ENCODE assay signal across 20 cellular contexts in the genomic region with DNA sequence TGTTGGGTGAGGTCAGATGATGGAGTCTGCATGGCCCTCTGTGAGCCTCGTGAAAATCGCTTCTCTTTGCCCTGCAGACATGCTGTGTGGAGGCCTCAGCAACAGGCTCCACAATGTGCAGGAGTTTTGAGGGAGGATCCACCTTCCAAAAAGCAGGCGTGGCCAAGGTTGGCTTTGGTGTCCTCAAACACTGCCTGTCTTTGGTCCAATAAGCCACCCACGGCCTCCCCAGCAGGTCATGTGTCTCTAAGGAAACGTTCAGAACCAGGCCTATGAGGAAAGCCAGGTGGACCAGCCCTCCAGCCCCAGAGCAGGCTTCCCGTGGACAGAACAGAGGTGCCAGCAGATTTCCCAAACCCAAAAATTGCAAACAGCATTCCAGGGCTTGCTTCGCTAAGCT.
A peak's percentile ranks its signal among the peaks of the same experiment; 100 is the strongest.
DNase-seq lines count a peak whose midpoint lies in the region; ATAC-seq and TF ChIP-seq lines count a peak whose summit lies in the region.
"Had no signal": no experiment of that assay in that cellular context is flagged by ENCODE, and none has a peak within 500 bp of the region (broad histone marks: within the 10 kb centered on the region; RNA-seq: fewer than 3 reads in every experiment).

No MANE protein-coding gene starts in this region.

- H4K20me1 ChIP-seq in BLaER1 (no peaks in the 10 kb centered on the region), GM23338 (replicated peaks; ENCODE audit: insufficient read depth) (no peaks in the 10 kb centered on the region)

- H3K27me3 ChIP-seq in right atrium auricular region = no peaks in the 10 kb centered on the region
- no peaks in the 10 kb centered on the region for H3K27me3 ChIP-seq in BLaER1
- H3K27me3 ChIP-seq in GM23338 (ENCODE audit: insufficient read depth) = no peaks in the 10 kb centered on the region

- ATAC-seq in Right ventricle myocardium superior (ENCODE audit: poor library complexity) = peak; percentile 16
- no peak for ATAC-seq in GM23338
- ATAC-seq: HCT116 had no signal

- H3F3A ChIP-seq in GM23338 (replicated peaks; ENCODE audit: low read depth) = no peaks in the 10 kb centered on the region

- peaks cover 1% of the 10 kb centered on the region; the same call in 1 of the 3 replicates for H3K4me1 Mint-ChIP-seq in GM23338
- H3K4me1 Mint-ChIP-seq: CD4-positive, CD25-positive, alpha-beta regulatory T cell; CD8-positive, alpha-beta memory T cell had no signal

- H3K4me3 Mint-ChIP-seq in GM23338 = no peak overlapping the region
- H3K4me3 Mint-ChIP-seq: CD4-positive, CD25-positive, alpha-beta regulatory T cell; CD8-positive, alpha-beta memory T cell; HFFc6 had no signal

- H3K9me3 Mint-ChIP-seq in GM23338 = no peaks in the 10 kb centered on the region; the same call in 2 of the 3 replicates

- H3K27ac Mint-ChIP-seq in GM23338 = no peak overlapping the region
- H3K27ac Mint-ChIP-seq: CD4-positive, CD25-positive, alpha-beta regulatory T cell; CD8-positive, alpha-beta memory T cell; HFFc6 had no signal

- H3K4me1 ChIP-seq in right atrium auricular region = no peaks in the 10 kb centered on the region
- peaks cover 37% of the 10 kb centered on the region for H3K4me1 ChIP-seq in BLaER1
- no peaks in the 10 kb centered on the region for H3K4me1 ChIP-seq in GM23338 (ENCODE audit: insufficient read depth)

- H3K9ac ChIP-seq in BLaER1 = no peak overlapping the region
- H3K9ac ChIP-seq: GM23248 had no signal

- peak overlapping the region; percentile 72; the same call in 1 of the 2 replicates for H2AFZ ChIP-seq in GM23338
- H2AFZ ChIP-seq: GM23248 had no signal

- no peak for DNase-seq in Right ventricle myocardium superior
- DNase-seq in right atrium auricular region (ENCODE audit: low spot score) = no peak
- DNase-seq in GM23338 (ENCODE audit: low spot score) = no peak
- DNase-seq in mesenteric fat pad (ENCODE audit: low spot score) = peak; percentile 77
- no peak for DNase-seq in NCI-H82 treated with DMSO at 0.1 percent for 48 hours (lab: John Stamatoyannopoulos, UW; ENCODE audit: unreplicated experiment)
- DNase-seq in NCI-H128 (lab: John Stamatoyannopoulos, UW; ENCODE audit: unreplicated experiment) = no peak
- DNase-seq: 8988T; C1 segment of cervical spinal cord; CD4-positive, CD25-positive, alpha-beta regulatory T cell; CD8-positive, alpha-beta memory T cell; COR-L47; DMS 273 treated with DMSO at 0.1 percent for 48 hours; DMS53; GM23248; H7; HFFc6; IMR-90 had no signal

- no peaks in the 10 kb centered on the region for H3K36me3 ChIP-seq in right atrium auricular region
- no peaks in the 10 kb centered on the region for H3K36me3 ChIP-seq in BLaER1
- H3K36me3 ChIP-seq in GM23338 (ENCODE audit: insufficient read depth) = no peaks in the 10 kb centered on the region

- H3K27me3 Mint-ChIP-seq in GM23338 (ENCODE audit: insufficient read depth, low read depth, poor library complexity) = peaks cover 10% of the 10 kb centered on the region
- H3K27me3 Mint-ChIP-seq: CD4-positive, CD25-positive, alpha-beta regulatory T cell; CD8-positive, alpha-beta memory T cell had no signal

- H3K4me2 ChIP-seq in BLaER1 (peak overlapping the region; percentile 49), GM23338 (no peak overlapping the region)

- TF ChIP-seq CTCF in right atrium auricular region (IDR thresholded peaks at IDR 0.05) (no peak), GM23338 (conservative IDR thresholded peaks at IDR 0.05; ENCODE audit: low read depth in 2 of 2) (no peak)

- no peaks in the 10 kb centered on the region for H3K36me3 Mint-ChIP-seq in GM23338 (ENCODE audit: low read depth)
- H3K36me3 Mint-ChIP-seq: CD4-positive, CD25-positive, alpha-beta regulatory T cell; CD8-positive, alpha-beta memory T cell had no signal

- intact Hi-C loops in Right ventricle myocardium superior (cut with DNase I) = no loop called here

- H3K4me3 ChIP-seq in right atrium auricular region (no peak overlapping the region), BLaER1 (no peak overlapping the region), GM23338 (no peak overlapping the region)
- H3K4me3 ChIP-seq: GM23248 had no signal

- H3K9me3 ChIP-seq in right atrium auricular region (no peaks in the 10 kb centered on the region), BLaER1 (no peaks in the 10 kb centered on the region)

- no peaks in the 10 kb centered on the region; the same call in 1 of the 2 replicates for H3K9me2 ChIP-seq in GM23338 (ENCODE audit: insufficient read depth)

- no peak overlapping the region for H3K27ac ChIP-seq in right atrium auricular region
- H3K27ac ChIP-seq in BLaER1 = peak overlapping the region; percentile 48; the same call in 1 of the 2 replicates
- no peak overlapping the region for H3K27ac ChIP-seq in GM23338 (ENCODE audit: low read depth)
- H3K27ac ChIP-seq: GM23248, HL-60 had no signal

- H3K79me2 ChIP-seq in GM23338 (replicated peaks; ENCODE audit: insufficient read depth) = no peaks in the 10 kb centered on the region

TF ChIP-seq in GM23338, 12 proteins besides CTCF, POLR2A, EP300 and RAD21 (continues in another document):
- no peak for TF ChIP-seq POLR2AphosphoS5 (IDR thresholded peaks at IDR 0.05; ENCODE audit: low read depth)
- TF ChIP-seq EZH2 (IDR thresholded peaks at IDR 0.05; ENCODE audit: low read depth, unreplicated experiment) = no peak
- TF ChIP-seq JUNB (IDR thresholded peaks at IDR 0.05; ENCODE audit: unreplicated experiment) = no peak
- TF ChIP-seq STAT1 (IDR thresholded peaks at IDR 0.05; ENCODE audit: unreplicated experiment) = no peak
- TF ChIP-seq ZNF462 (CRISPR knock-in tag; IDR thresholded peaks at IDR 0.05) = no peak
- no peak for TF ChIP-seq EZH2phosphoT487 (IDR thresholded peaks at IDR 0.05; ENCODE audit: unreplicated experiment)
- TF ChIP-seq ZNF331 (CRISPR knock-in tag; IDR thresholded peaks at IDR 0.05; ENCODE audit: low read depth) = no peak
- no peak for TF ChIP-seq CREB1 (CRISPR knock-in tag; IDR thresholded peaks at IDR 0.05; ENCODE audit: low read depth)
- no peak for TF ChIP-seq NANOG (IDR thresholded peaks at IDR 0.05; ENCODE audit: borderline replicate concordance)
